In the genomic region with DNA sequence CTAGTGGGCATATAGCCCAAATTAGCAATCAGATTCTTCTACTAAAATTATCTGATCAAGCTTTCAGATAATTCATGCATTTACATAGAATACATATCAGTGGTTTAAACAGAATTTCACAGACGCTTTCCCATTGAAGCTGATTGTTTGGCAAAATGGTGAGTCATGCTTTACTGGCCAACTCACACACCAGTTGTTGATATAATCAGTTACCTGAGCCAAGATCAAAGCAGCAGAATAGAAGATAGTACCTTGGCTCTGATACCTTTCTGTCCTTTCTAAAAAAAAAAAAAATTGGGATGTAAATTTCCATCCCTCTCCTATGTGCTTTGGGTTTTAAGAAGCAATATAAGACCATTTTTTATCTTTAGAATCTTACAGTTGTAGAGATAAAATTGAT, we compare ENCODE assay signal across 14 cellular contexts. TPM values are rescaled to one million over a fixed set of nuclear protein-coding genes. Genes with fewer than 3 reads are reported as not detected.
A peak's percentile ranks its signal among the peaks of the same experiment; 100 is the strongest.
DNase-seq lines count a peak whose midpoint lies in the region; ATAC-seq and TF ChIP-seq lines count a peak whose summit lies in the region.
"Had no signal": no experiment of that assay in that cellular context is flagged by ENCODE, and none has a peak within 500 bp of the region (broad histone marks: within the 10 kb centered on the region; RNA-seq: fewer than 3 reads in every experiment).

No MANE protein-coding gene starts in this region.

- H3K4me1 ChIP-seq in endodermal cell (ENCODE audit: control insufficient read depth, insufficient read depth, low read length) (peaks cover 6% of the 10 kb centered on the region), osteoblast (ENCODE audit: insufficient read depth, low read length) (peaks cover 31% of the 10 kb centered on the region)

- peak overlapping the region; percentile 13 for H3K27ac Mint-ChIP-seq in endodermal cell
- H3K27ac Mint-ChIP-seq: activated naive CD8-positive, alpha-beta T cell treated with anti-CD3 and anti-CD28 coated beads, Interleukin-2, amount 50 U/mL, for 24 hours had no signal

- peaks cover 95% of the 10 kb centered on the region for H4K20me1 ChIP-seq in osteoblast (ENCODE audit: insufficient read depth, low read length)

- H3K27me3 ChIP-seq in endodermal cell (ENCODE audit: control insufficient read depth, insufficient read depth, low read length, poor library complexity, severe bottlenecking) (no peaks in the 10 kb centered on the region), osteoblast (ENCODE audit: insufficient read depth, low read length) (no peaks in the 10 kb centered on the region)

- DNase-seq in ELR (ENCODE audit: low read depth) (peak; percentile 74), NCI-H2196 treated with DMSO at 0.1 percent for 48 hours (lab: John Stamatoyannopoulos, UW; ENCODE audit: unreplicated experiment) (peak; percentile 48), endodermal cell (no peak), osteoblast (ENCODE audit: insufficient read length, low spot score, missing footprints) (no peak), cerebellar cortex (ENCODE audit: low spot score) (no peak), putamen (ENCODE audit: low spot score) (no peak), activated gamma-delta T cell treated with Interleukin-2 at 50 U/mL for 16 hours (no peak)
- DNase-seq: activated naive CD8-positive, alpha-beta T cell treated with anti-CD3 and anti-CD28 coated beads, Interleukin-2, amount 50 U/mL, for 24 hours; CD4-positive, alpha-beta memory T cell; effector CD8-positive, alpha-beta T cell; hypothalamus; NCI-H1105 treated with DMSO at 0.1 percent for 48 hours; substantia nigra had no signal

- no peak overlapping the region for H2AFZ ChIP-seq in osteoblast (ENCODE audit: low read length)

- H3K36me3 ChIP-seq in endodermal cell (ENCODE audit: control insufficient read depth, insufficient read depth, low read length) (no peaks in the 10 kb centered on the region), osteoblast (ENCODE audit: insufficient read depth, low read length) (peaks cover 29% of the 10 kb centered on the region)

- no peaks in the 10 kb centered on the region for H3K27me3 Mint-ChIP-seq in endodermal cell (ENCODE audit: insufficient read depth)
- H3K27me3 Mint-ChIP-seq: activated naive CD8-positive, alpha-beta T cell treated with anti-CD3 and anti-CD28 coated beads, Interleukin-2, amount 50 U/mL, for 24 hours; CD4-positive, alpha-beta memory T cell had no signal

- no peak for ATAC-seq in HG03469 (IDR thresholded peaks at IDR 0.05; ENCODE audit: unreplicated experiment)
- ATAC-seq: activated naive CD8-positive, alpha-beta T cell treated with anti-CD3 and anti-CD28 coated beads, Interleukin-2, amount 50 U/mL, for 24 hours had no signal

- no peak overlapping the region for H3K4me2 ChIP-seq in osteoblast (ENCODE audit: insufficient read depth, low read length)

- H3K4me1 Mint-ChIP-seq in endodermal cell, result peaks cover 26% of the 10 kb centered on the region

- no peaks in the 10 kb centered on the region for H3K9me3 ChIP-seq in endodermal cell (ENCODE audit: control insufficient read depth, low read length)
- no peaks in the 10 kb centered on the region for H3K9me3 ChIP-seq in osteoblast (ENCODE audit: low read depth, low read length)

- no peaks in the 10 kb centered on the region for H3K36me3 Mint-ChIP-seq in endodermal cell (ENCODE audit: low read depth)

- H3K4me3 Mint-ChIP-seq in endodermal cell, result no peak overlapping the region
- H3K4me3 Mint-ChIP-seq: activated naive CD8-positive, alpha-beta T cell treated with anti-CD3 and anti-CD28 coated beads, Interleukin-2, amount 50 U/mL, for 24 hours; CD4-positive, alpha-beta memory T cell had no signal

- TF ChIP-seq CTCF in endodermal cell (conservative IDR thresholded peaks at IDR 0.05) (no peak), osteoblast (IDR thresholded peaks at IDR 0.05; ENCODE audit: extremely low read depth, low read depth, low read length) (no peak)

- peaks cover 100% of the 10 kb centered on the region for H3K79me2 ChIP-seq in osteoblast (ENCODE audit: insufficient read depth, low read length)

- H3K9ac ChIP-seq in endodermal cell (ENCODE audit: extremely low read depth, low read length, poor library complexity, severe bottlenecking), result no peak overlapping the region

- H3K9me3 Mint-ChIP-seq in endodermal cell, result no peaks in the 10 kb centered on the region

- H3K4me3 ChIP-seq in endodermal cell (ENCODE audit: low read length) (no peak overlapping the region), osteoblast (ENCODE audit: insufficient read depth, low read length) (no peak overlapping the region)

- H3K27ac ChIP-seq in endodermal cell (ENCODE audit: low read depth, low read length) (no peak overlapping the region), osteoblast (ENCODE audit: low read depth, low read length) (peak overlapping the region; percentile 1)

- 55 to 80% methylated on average over 1 of the region's 1 CpG for WGBS in endodermal cell (ENCODE audit: insufficient coverage in 1 of 2, insufficient read length in 1 of 2), 2 experiments

RNA-seq across cellular contexts. Expression of a gene that starts 38.5 kb away (rescaled TPM):
- total RNA-seq in endodermal cell (10 to 100 TPM; 14.8 to 15.8 TPM), osteoblast (124 and 136 TPM in 2 replicates)
- polyA plus RNA-seq in endodermal cell (2013, experiment 1 of 2), result 13.6 TPM
- 13.3 TPM for polyA plus RNA-seq in endodermal cell (2013, experiment 2 of 2)

Comparison
In these comparisons a context has a peak if more than half of its experiments do, and no peak if none do; other contexts are left out.
1. DNase-seq: peak in ELR (single experiment) and NCI-H2196 treated with DMSO at 0.1 percent for 48 hours (single experiment); none in endodermal cell (single experiment), osteoblast (single experiment), cerebellar cortex (single experiment), putamen (single experiment) and activated gamma-delta T cell treated with Interleukin-2 at 50 U/mL for 16 hours (single experiment).